Comparison of ENCODE assay signal across 8 cellular contexts in genomic region chr7:26151953-26152781, GRCh38. TPM values are rescaled to one million over a fixed set of nuclear protein-coding genes. Genes with fewer than 3 reads are reported as not detected.
DNase-seq lines count a peak whose midpoint lies in the region; ATAC-seq, FAIRE-seq and TF ChIP-seq lines count a peak whose summit lies in the region.

NFE2L3 (plus strand) TSS chr7:26152198; CDS start chr7:26152499, 301 bp downstream.

- H3K27ac ChIP-seq in SJCRH30: no peak within 1 kb of the TSS

- TF ChIP-seq POLR2A in GM12891 (IDR thresholded peaks at IDR 0.05; ENCODE audit: low read depth, low read length): peak; percentile 38; the same call in 1 of the 2 replicates

- peak within 1 kb of the TSS; percentile 94 for H3K4me3 Mint-ChIP-seq in T-helper 17 cell

- H3K36me3 ChIP-seq in SJCRH30: no peaks in the 10 kb centered on the region

- peaks cover 2% of the 10 kb centered on the region for H3K36me3 Mint-ChIP-seq in T-helper 17 cell (ENCODE audit: low read depth)

- H3K27me3 ChIP-seq in SJCRH30: no peaks in the 10 kb centered on the region

- DNase-seq in GM12891 (ENCODE audit: insufficient read length, low spot score) (peak; percentile 79), NCI-H1105 (lab: John Stamatoyannopoulos, UW) (peak; percentile 80), T-helper 17 cell (peak; percentile 79 to 86 (median 80)), amygdala (lab: John Stamatoyannopoulos, UW) (peak in 53 of 56 donors; percentile 3 to 82 (median 54)), hepatic stellate cell (ENCODE audit: low spot score) (peak; percentile 58), retina (peak; percentile 76), SJCRH30 (no peak)

- FAIRE-seq in GM12891 (lab: Jason Lieb, UNC): peak; percentile 91

- peaks cover 44% of the 10 kb centered on the region for H3K4me1 Mint-ChIP-seq in T-helper 17 cell

- peak within 1 kb of the TSS; percentile 98 for H3K27ac Mint-ChIP-seq in T-helper 17 cell

- H3K4me3 ChIP-seq in SJCRH30: no peak within 1 kb of the TSS

- no peaks in the 10 kb centered on the region for H3K27me3 Mint-ChIP-seq in T-helper 17 cell

- ATAC-seq in HG02610 (IDR thresholded peaks at IDR 0.05; ENCODE audit: unreplicated experiment) (peak; percentile 61), T-helper 17 cell (peak; percentile 78)

- H3K9me3 ChIP-seq in T-helper 17 cell (ENCODE audit: control insufficient read depth, low read length, poor library complexity, severe bottlenecking) (no peaks in the 10 kb centered on the region), SJCRH30 (replicated peaks) (no peaks in the 10 kb centered on the region)

- peaks cover 13% of the 10 kb centered on the region for H3K4me1 ChIP-seq in SJCRH30

TF ChIP-seq in GM12891, 5 proteins besides CTCF, POLR2A, EP300 and RAD21:
- TF ChIP-seq TAF1 (IDR thresholded peaks at IDR 0.05; ENCODE audit: low read depth, low read length): no peak
- TF ChIP-seq POLR2AphosphoS5 (IDR thresholded peaks at IDR 0.05; ENCODE audit: low read depth, low read length): no peak; the same call in 1 of the 2 replicates
- TF ChIP-seq POU2F2 (IDR thresholded peaks at IDR 0.05; ENCODE audit: low read depth, low read length): no peak
- no peak for TF ChIP-seq SPI1 (IDR thresholded peaks at IDR 0.05; ENCODE audit: low read depth, low read length)
- peak; percentile 29 for TF ChIP-seq PAX5 (IDR thresholded peaks at IDR 0.05; ENCODE audit: insufficient read depth, low read length, severe bottlenecking)

RNA-seq across cellular contexts. Expression of gene NFE2L3, which starts in this region (rescaled TPM):
- polyA plus RNA-seq in GM12891 (2012; ENCODE audit: low read depth, missing spikeins): 7.2 TPM
- 1 to 10 TPM; 3.9 to 4.3 TPM for total RNA-seq in T-helper 17 cell
- not detected in 2 replicates for total RNA-seq in SJCRH30 (2014; rRNA removed; shearing (Covaris generic))

Comparison
In these comparisons a context has a peak if more than half of its experiments do, and no peak if none do; other contexts are left out.
1. DNase-seq: peak in GM12891 (single experiment), NCI-H1105 (single experiment), T-helper 17 cell (3 of 3), amygdala (53 of 56), hepatic stellate cell (single experiment) and retina (single experiment); none in SJCRH30 (0 of 2).